12 cellular contexts compared by ENCODE assay signal in the genomic region with DNA sequence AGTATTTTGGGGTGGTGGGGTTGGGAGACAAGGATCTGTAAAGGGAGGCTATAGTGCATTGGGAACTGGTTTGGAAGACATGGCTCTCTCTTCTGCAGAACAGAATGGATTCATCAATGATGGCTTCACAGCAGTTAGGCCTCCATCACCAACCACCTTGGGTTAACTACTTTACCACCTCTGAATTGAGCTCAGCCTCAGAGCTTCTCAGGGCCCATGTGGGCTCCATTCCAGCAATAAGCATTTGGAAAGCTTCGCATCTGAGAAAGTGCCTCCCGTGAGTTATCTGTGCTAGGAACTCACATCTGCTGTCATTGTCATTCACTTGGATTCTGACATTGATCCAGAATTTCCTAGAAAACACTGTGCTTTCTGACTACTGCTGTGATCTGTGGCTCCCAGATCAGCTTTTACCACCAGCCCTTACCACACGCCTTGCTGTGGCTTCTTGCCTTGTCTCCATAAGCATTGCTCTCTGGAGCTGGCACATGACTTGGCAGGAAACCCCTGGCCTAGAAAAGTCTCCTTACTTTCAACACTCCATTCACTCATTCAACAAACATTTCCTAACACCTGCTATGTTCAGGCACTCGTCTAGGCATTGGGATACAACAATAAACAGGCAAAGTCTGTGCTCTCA.
DNase-seq lines count a peak whose midpoint lies in the region; ATAC-seq, FAIRE-seq and TF ChIP-seq lines count a peak whose summit lies in the region.
"Had no signal": no experiment of that assay in that cellular context is flagged by ENCODE, and none has a peak within 500 bp of the region (broad histone marks: within the 10 kb centered on the region; RNA-seq: fewer than 3 reads in every experiment).

No MANE protein-coding gene starts in this region.

- H3F3A ChIP-seq in PC-3 (ENCODE audit: low read length, unreplicated experiment) = peaks cover 22% of the 10 kb centered on the region

- peak overlapping the region; percentile 68 for H3K4me2 ChIP-seq in PC-3 (ENCODE audit: low read length)

- H3K27me3 Mint-ChIP-seq in naive B cell (peaks cover 0 to 8% (median 0%) of the 10 kb centered on the region in 3 donors), mesothelial cell of epicardium (ENCODE audit: low read depth) (peaks cover 37% of the 10 kb centered on the region)

- H3K9me3 Mint-ChIP-seq in naive B cell = no peaks in the 10 kb centered on the region
- H3K9me3 Mint-ChIP-seq in mesothelial cell of epicardium = no peaks in the 10 kb centered on the region
- H3K9me3 Mint-ChIP-seq: HFFc6 had no signal

- peaks cover 0 to 5% (median 3%) of the 10 kb centered on the region in 3 donors for H3K4me1 Mint-ChIP-seq in naive B cell
- H3K4me1 Mint-ChIP-seq in mesothelial cell of epicardium = no peaks in the 10 kb centered on the region

- H2AFZ ChIP-seq in PC-3 (ENCODE audit: low read length) = no peak overlapping the region

- POLR2A ChIA-PET in PC-3 (lab: Charles Lee; ENCODE audit: unreplicated experiment) = interaction anchor here (0.5 to 0.7 kb wide), 3 partner anchors 37 to 400 kb away, joined by 3 to 4 read pairs (median 3); no protein-coding TSS in a partner anchor

- H3K9ac ChIP-seq in PC-3 (ENCODE audit: low read length) = peak overlapping the region; percentile 70

- peak; percentile 79 for DNase-seq in PC-3
- DNase-seq in naive B cell = no peak
- no peak for DNase-seq in NCI-H524 treated with DMSO at 0.1 percent for 48 hours (lab: John Stamatoyannopoulos, UW)
- no peak for DNase-seq in mesothelial cell of epicardium (ENCODE audit: low spot score in 2 of 2, unreplicated experiment in 2 of 2)
- no peak for DNase-seq in HTR-8/SVneo (ENCODE audit: insufficient read length, low spot score)
- DNase-seq in inferior parietal cortex (ENCODE audit: extremely low spot score) = no peak
- DNase-seq: kidney, NCI-H1417, SW 1271 had no signal

- no peaks in the 10 kb centered on the region for H3K79me2 ChIP-seq in PC-3 (ENCODE audit: low read length)

- CTCF ChIA-PET in PC-3 (lab: Charles Lee) = interaction anchor here (0.6 to 1.6 kb wide), 4 partner anchors 73 to 113 kb away, joined by 3 to 16 read pairs (median 3); partner anchors contain the start of gene EGR2

- TF ChIP-seq CTCF in PC-3 (conservative IDR thresholded peaks at IDR 0.05; ENCODE audit: low read depth, low read length) = no peak
- TF ChIP-seq CTCF in mesothelial cell of epicardium (IDR thresholded peaks at IDR 0.05; ENCODE audit: unreplicated experiment) = no peak

- no peaks in the 10 kb centered on the region for H3K9me3 ChIP-seq in PC-3 (ENCODE audit: low read length)

- H3K36me3 Mint-ChIP-seq in naive B cell (no peaks in the 10 kb centered on the region), mesothelial cell of epicardium (no peaks in the 10 kb centered on the region)

- H3K27ac ChIP-seq in PC-3 (ENCODE audit: low read length) = peak overlapping the region; percentile 84

- peaks cover 68% of the 10 kb centered on the region for H3K4me1 ChIP-seq in PC-3 (ENCODE audit: insufficient read depth, low read length)

- H4K20me1 ChIP-seq in PC-3 (ENCODE audit: low read length) = no peaks in the 10 kb centered on the region

- H3K27ac Mint-ChIP-seq in naive B cell = peak overlapping the region in 1 of 6 donors; percentile 35
- H3K27ac Mint-ChIP-seq in mesothelial cell of epicardium = no peak overlapping the region

- peak overlapping the region; percentile 18 for H3K4me3 ChIP-seq in PC-3 (ENCODE audit: low read length)

- no peaks in the 10 kb centered on the region for H3K27me3 ChIP-seq in PC-3 (ENCODE audit: low read length)

- FAIRE-seq in HTR-8/SVneo (lab: Jason Lieb, UNC) = no peak
- FAIRE-seq: kidney had no signal

- intact Hi-C loops in PC-3 (cut with micrococcal nuclease) = loop anchor here (1.0 to 2.0 kb wide), 6 partner anchors 61 to 349 kb away; partner anchors contain the start of genes ADO and EGR2

- H3K4me3 Mint-ChIP-seq in naive B cell (peak overlapping the region in 5 of 8 donors; percentile 10 to 79 (median 61)), mesothelial cell of epicardium (no peak overlapping the region)
- H3K4me3 Mint-ChIP-seq: HFFc6 had no signal

- peak; percentile 17 for ATAC-seq in GM19035 (IDR thresholded peaks at IDR 0.05; ENCODE audit: unreplicated experiment)
- peak; percentile 12 for ATAC-seq in HG02588 (IDR thresholded peaks at IDR 0.05; ENCODE audit: unreplicated experiment)
- no peak for ATAC-seq in PC-3
- ATAC-seq in naive B cell (ENCODE audit: low read depth in 2 of 2) = peak; percentile 16 to 20

- no TSS peak for BruUV-seq in PC-3 (replicated peaks; lab: Mats Ljungman, UMichigan)

- H3K36me3 ChIP-seq in PC-3 (ENCODE audit: low read depth, low read length) = no peaks in the 10 kb centered on the region

- H3K9me2 ChIP-seq in PC-3 (replicated peaks; ENCODE audit: low read length) = 0 out of 2 replicates have a peak, but pooled peaks cover 4% of the 10 kb centered on the region
